8 cellular contexts compared by ENCODE assay signal in the genomic region with DNA sequence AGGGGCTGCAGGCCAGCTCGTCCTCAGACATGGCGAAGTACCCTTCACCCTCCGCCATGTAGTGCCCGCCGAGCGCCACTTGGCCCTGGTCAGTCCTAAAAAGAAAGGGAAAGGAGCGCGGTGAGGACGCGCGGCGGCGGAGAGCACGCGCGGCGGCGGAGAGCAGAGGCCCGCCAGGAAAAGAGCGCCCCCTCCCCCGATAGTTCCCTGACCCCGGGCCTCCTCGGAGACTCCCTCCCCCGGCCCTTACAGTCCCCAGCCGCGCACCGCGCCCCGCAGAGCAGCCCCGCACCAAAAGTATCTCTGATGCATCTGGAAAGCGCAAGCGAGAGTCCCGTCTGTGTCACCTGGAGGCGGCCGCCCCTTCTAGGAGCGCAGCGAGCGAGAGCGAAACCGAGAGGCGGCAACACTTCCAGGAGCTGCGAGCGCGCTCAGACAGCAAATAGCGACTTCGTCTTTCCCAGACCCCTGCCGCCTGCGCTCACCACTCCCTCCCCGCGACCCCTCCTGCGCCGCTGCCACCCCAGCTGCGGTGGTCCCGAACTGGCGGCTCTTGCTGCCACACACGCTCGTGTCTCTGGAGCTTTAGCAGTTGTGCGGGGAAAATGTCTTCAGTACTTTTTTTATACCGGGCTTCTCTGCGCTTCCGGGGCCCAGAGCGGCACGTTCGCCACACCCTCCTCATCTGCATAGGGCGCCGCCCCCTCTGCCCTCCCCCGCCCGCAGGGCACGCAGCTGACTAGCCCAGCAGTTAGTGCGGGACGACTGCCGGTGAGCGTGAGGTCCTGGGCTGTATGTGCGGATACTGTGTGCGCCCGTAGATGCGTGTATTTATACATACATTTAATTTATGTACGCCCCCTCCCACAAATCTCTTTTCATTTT. TPM values are rescaled to one million over a fixed set of nuclear protein-coding genes. Genes with fewer than 3 reads are reported as not detected.
DNase-seq lines count a peak whose midpoint lies in the region; ATAC-seq and TF ChIP-seq lines count a peak whose summit lies in the region.

A gene (minus strand): TSS at position 598 of the 885 bp plus-strand sequence. CDS start 540 bp downstream, at position 58.

- POLR2A ChIA-PET in activated CD4-positive, alpha-beta memory T cell treated with anti-CD3 and anti-CD28 coated beads for 36 hours (lab: Charles Lee): interaction anchor here (0.8 kb wide), 1 partner anchor 25 kb away, joined by 3 read pairs; no protein-coding TSS in a partner anchor

- H3K4me1 Mint-ChIP-seq in activated CD4-positive, alpha-beta memory T cell treated with anti-CD3 and anti-CD28 coated beads for 36 hours (ENCODE audit: low read depth): peaks cover 33% of the 10 kb centered on the region

- DNase-seq in AG10803 (ENCODE audit: low read depth): peak; percentile 93
- peak; percentile 79 to 90 for DNase-seq in NCI-H526 (lab: John Stamatoyannopoulos, UW)
- DNase-seq in activated CD4-positive, alpha-beta memory T cell treated with anti-CD3 and anti-CD28 coated beads for 36 hours: peak; percentile 89
- DNase-seq in dermis microvascular lymphatic vessel endothelial cell (ENCODE audit: low read depth in 2 of 2): peak; percentile 36 to 85
- peak; percentile 95 to 99 for DNase-seq in lower leg skin (ENCODE audit: low spot score in 2 of 2)
- DNase-seq in stimulated activated CD4-positive, alpha-beta T cell treated with anti-CD3 and anti-CD28 coated beads, Interleukin-4, amount 100 ng/mL, for 4 hours: peak; percentile 76 to 88

- CTCF ChIA-PET in activated CD4-positive, alpha-beta memory T cell treated with anti-CD3 and anti-CD28 coated beads for 36 hours (lab: Charles Lee): interaction anchor here (0.7 to 2.3 kb wide), 5 partner anchors 25 to 1742 kb away, joined by 3 to 13 read pairs (median 3); no protein-coding TSS in a partner anchor

- ATAC-seq in GM19043 (IDR thresholded peaks at IDR 0.05; ENCODE audit: low read depth, unreplicated experiment) (peak; percentile 72), HG03280 (IDR thresholded peaks at IDR 0.05; ENCODE audit: unreplicated experiment) (peak; percentile 78)

- intact Hi-C loops in activated CD4-positive, alpha-beta memory T cell treated with anti-CD3 and anti-CD28 coated beads for 36 hours (cut with micrococcal nuclease): loop anchor here (1.0 to 5.0 kb wide), 9 partner anchors 20 to 1805 kb away; a partner anchor contains a TSS
- intact Hi-C loops in lower leg skin (cut with DNase I; ENCODE audit: low total_unique reads): no loop called here

- H3K9me3 Mint-ChIP-seq in activated CD4-positive, alpha-beta memory T cell treated with anti-CD3 and anti-CD28 coated beads for 36 hours: no peaks in the 10 kb centered on the region

- peak within 1 kb of the TSS; percentile 72 for H3K27ac Mint-ChIP-seq in activated CD4-positive, alpha-beta memory T cell treated with anti-CD3 and anti-CD28 coated beads for 36 hours

- H3K4me3 ChIP-seq in AG10803 (ENCODE audit: low read length) (peak within 1 kb of the TSS; percentile 96), lower leg skin (ENCODE audit: low read depth, poor library complexity, severe bottlenecking) (peak within 1 kb of the TSS; percentile 79)

- 0 to 1% methylated on average over 52 to 54 of the region's 78 CpGs for WGBS in lower leg skin, 2 donors

- H3K36me3 Mint-ChIP-seq in activated CD4-positive, alpha-beta memory T cell treated with anti-CD3 and anti-CD28 coated beads for 36 hours: peaks cover 1% of the 10 kb centered on the region

- peak within 1 kb of the TSS; percentile 85 for H3K4me3 Mint-ChIP-seq in activated CD4-positive, alpha-beta memory T cell treated with anti-CD3 and anti-CD28 coated beads for 36 hours

- TF ChIP-seq CTCF in AG10803 (conservative IDR thresholded peaks at IDR 0.05; ENCODE audit: low read length): no peak
- TF ChIP-seq CTCF in lower leg skin (IDR thresholded peaks at IDR 0.05): no peak

- peaks cover 17% of the 10 kb centered on the region for H3K27me3 Mint-ChIP-seq in activated CD4-positive, alpha-beta memory T cell treated with anti-CD3 and anti-CD28 coated beads for 36 hours

- TF ChIP-seq POLR2A in lower leg skin (IDR thresholded peaks at IDR 0.05): peak in 1 of 2 donors; percentile 59

RNA-seq across cellular contexts. Expression of the gene that starts here (rescaled TPM):
- 1 to 10 TPM in 1 of 2 experiments, under 1 TPM in 1; 0.51 to 1.1 TPM for total RNA-seq in activated CD4-positive, alpha-beta memory T cell treated with anti-CD3 and anti-CD28 coated beads for 36 hours
- total RNA-seq in dermis microvascular lymphatic vessel endothelial cell: 2.3 and 9.6 TPM in 2 replicates
- 10 to 100 TPM; 18.4 to 26.6 (median 24.7) TPM for total RNA-seq in lower leg skin

Comparison
In these comparisons a context has a peak if more than half of its experiments do, and no peak if none do; other contexts are left out.
1. Peak in every context shown above with its lines: DNase-seq, ATAC-seq and H3K4me3 ChIP-seq.